ENCODE assay signal across 8 cellular contexts in the genomic region with DNA sequence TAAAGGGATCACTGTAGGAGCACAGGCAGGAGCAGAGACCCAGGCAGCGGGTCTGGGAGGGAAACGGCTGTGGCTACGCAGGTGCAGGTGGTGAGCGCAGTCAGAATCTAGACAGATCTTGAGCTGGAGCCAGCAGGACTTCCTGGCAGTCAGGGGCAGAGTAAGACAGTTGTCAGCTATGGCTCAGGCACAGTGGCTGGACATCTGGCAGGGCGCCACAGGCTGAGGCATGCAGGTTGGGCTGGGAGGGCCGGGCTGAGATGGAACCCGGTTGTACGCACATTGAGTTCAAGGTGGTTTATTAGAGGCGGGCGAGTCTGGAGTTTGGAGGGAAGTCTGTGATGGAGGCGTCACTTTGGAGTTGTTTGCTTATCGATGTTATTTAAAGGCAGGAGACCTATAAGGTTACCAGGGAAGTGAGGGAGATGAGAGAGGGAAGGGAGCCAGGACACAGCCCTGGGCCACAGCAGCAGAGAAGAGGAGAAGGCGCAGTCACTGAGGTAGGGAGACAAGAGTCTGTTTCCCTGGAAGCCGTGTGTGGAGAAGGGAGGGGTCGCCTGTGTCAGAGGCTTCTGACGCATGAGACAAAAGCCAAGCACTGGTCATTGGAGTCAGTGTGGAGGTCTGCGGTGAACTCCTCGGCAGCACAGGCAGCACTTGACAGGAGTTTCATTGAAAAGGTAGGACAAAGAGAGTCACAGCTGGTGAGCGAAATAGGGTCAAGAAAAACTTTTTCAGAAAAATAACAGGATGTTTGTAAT.
A peak's percentile ranks its signal among the peaks of the same experiment; 100 is the strongest.
DNase-seq lines count a peak whose midpoint lies in the region; ATAC-seq and FAIRE-seq lines count a peak whose summit lies in the region.

No MANE protein-coding gene starts in this region.

- peak overlapping the region; percentile 7 for H3K27ac Mint-ChIP-seq in activated naive CD8-positive, alpha-beta T cell treated with anti-CD3 and anti-CD28 coated beads for 36 hours

- no peak overlapping the region for H3K4me3 Mint-ChIP-seq in activated naive CD8-positive, alpha-beta T cell treated with anti-CD3 and anti-CD28 coated beads for 36 hours

- no peak for ATAC-seq in HG02610 (IDR thresholded peaks at IDR 0.05; ENCODE audit: unreplicated experiment)
- ATAC-seq in GM21360 (IDR thresholded peaks at IDR 0.05; ENCODE audit: unreplicated experiment): no peak

- peaks cover 24% of the 10 kb centered on the region for H3K4me1 Mint-ChIP-seq in activated naive CD8-positive, alpha-beta T cell treated with anti-CD3 and anti-CD28 coated beads for 36 hours

- no peaks in the 10 kb centered on the region for H3K36me3 Mint-ChIP-seq in activated naive CD8-positive, alpha-beta T cell treated with anti-CD3 and anti-CD28 coated beads for 36 hours

- H3K27me3 Mint-ChIP-seq in activated naive CD8-positive, alpha-beta T cell treated with anti-CD3 and anti-CD28 coated beads for 36 hours: no peaks in the 10 kb centered on the region

- H3K9me3 Mint-ChIP-seq in activated naive CD8-positive, alpha-beta T cell treated with anti-CD3 and anti-CD28 coated beads for 36 hours: no peaks in the 10 kb centered on the region

- DNase-seq in DMS53 treated with DMSO at 0.1 percent for 48 hours (lab: John Stamatoyannopoulos, UW; ENCODE audit: unreplicated experiment): peak; percentile 85
- peak; percentile 85 for DNase-seq in NCI-H2029 treated with DMSO at 0.1 percent for 48 hours (lab: John Stamatoyannopoulos, UW)
- no peak for DNase-seq in activated naive CD8-positive, alpha-beta T cell treated with anti-CD3 and anti-CD28 coated beads for 36 hours
- peak; percentile 41 to 51 for DNase-seq in lung microvascular endothelial cell (ENCODE audit: low read depth in 2 of 2)
- no peak for DNase-seq in HTR-8/SVneo (ENCODE audit: insufficient read length, low spot score)
- DNase-seq in superior temporal gyrus (ENCODE audit: extremely low spot score): no peak

- FAIRE-seq in HTR-8/SVneo (lab: Jason Lieb, UNC): no peak

Comparison
In these comparisons a context has a peak if more than half of its experiments do, and no peak if none do; other contexts are left out.
1. DNase-seq: peak in DMS53 treated with DMSO at 0.1 percent for 48 hours (single experiment), NCI-H2029 treated with DMSO at 0.1 percent for 48 hours (single experiment) and lung microvascular endothelial cell (2 of 2); none in activated naive CD8-positive, alpha-beta T cell treated with anti-CD3 and anti-CD28 coated beads for 36 hours (single experiment), HTR-8/SVneo (single experiment) and superior temporal gyrus (single experiment).